Comparison of ENCODE assay signal across 5 cellular contexts in genomic region chr22:26985217-26985616, GRCh38.
"Had no signal": no experiment of that assay in that cellular context is flagged by ENCODE, and none has a peak within 500 bp of the region (broad histone marks: within the 10 kb centered on the region; RNA-seq: fewer than 3 reads in every experiment).

No MANE protein-coding gene starts in this region.

- H3K27ac Mint-ChIP-seq: GM23338, H9 had no signal

- DNase-seq: H9, HCEC 1CT, IMR-90 had no signal

- ATAC-seq: GM23338, K562 had no signal

- H3K4me3 ChIP-seq: GM23338, K562 had no signal

- H3K4me3 Mint-ChIP-seq: GM23338, H9 had no signal

- H3K9me3 Mint-ChIP-seq: GM23338, H9 had no signal
